1 cellular context compared by ENCODE assay signal in genomic region chr13:27403727-27404385, GRCh38.
TF ChIP-seq lines count a peak whose summit lies in the region.

No MANE protein-coding gene starts in this region.

TF ChIP-seq in HepG2, 621 proteins besides CTCF, POLR2A, EP300 and RAD21 (continued from another document and continues in another):
- TF ChIP-seq CSRNP2 (CRISPR knock-in tag; conservative IDR thresholded peaks at IDR 0.05; ENCODE audit: low read depth) = no peak
- peak; percentile 81 for TF ChIP-seq HNF1A (IDR thresholded peaks at IDR 0.05; ENCODE audit: low read depth)
- TF ChIP-seq HNF1A (CRISPR knock-in tag; IDR thresholded peaks at IDR 0.05; ENCODE audit: borderline replicate concordance) = peak; percentile 79; the same call in 1 of the 2 replicates
- TF ChIP-seq ZBTB1 (CRISPR knock-in tag; IDR thresholded peaks at IDR 0.05; ENCODE audit: borderline replicate concordance) = no peak
- no peak for TF ChIP-seq AFF4 (CRISPR knock-in tag; IDR thresholded peaks at IDR 0.05)
- no peak for TF ChIP-seq POGZ (CRISPR knock-in tag; IDR thresholded peaks at IDR 0.05)
- TF ChIP-seq DBP (CRISPR knock-in tag; IDR thresholded peaks at IDR 0.05; ENCODE audit: not compliant biosample characterization) = no peak
- 0 out of 2 replicates have a peak, but pooled peaks have one; percentile 57 for TF ChIP-seq IRF1 (CRISPR knock-in tag; IDR thresholded peaks at IDR 0.05; ENCODE audit: low read depth)
- TF ChIP-seq ZNF552 (CRISPR knock-in tag; IDR thresholded peaks at IDR 0.05; ENCODE audit: borderline replicate concordance) = no peak
- no peak for TF ChIP-seq ZNF784 (CRISPR knock-in tag; IDR thresholded peaks at IDR 0.05; ENCODE audit: borderline replicate concordance)
- TF ChIP-seq NR3C1 (CRISPR knock-in tag; IDR thresholded peaks at IDR 0.05) = no peak
- TF ChIP-seq RFXAP (CRISPR knock-in tag; IDR thresholded peaks at IDR 0.05; ENCODE audit: borderline replicate concordance) = no peak
- no peak; the same call in 1 of the 2 replicates for TF ChIP-seq ZNF101 (CRISPR knock-in tag; IDR thresholded peaks at IDR 0.05; ENCODE audit: borderline replicate concordance, low read depth)
- TF ChIP-seq MXD4 (CRISPR knock-in tag; IDR thresholded peaks at IDR 0.05) = no peak
- TF ChIP-seq LCORL (IDR thresholded peaks at IDR 0.05) = no peak
- TF ChIP-seq LCORL (CRISPR knock-in tag; IDR thresholded peaks at IDR 0.05) = peak; percentile 72
- TF ChIP-seq SCMH1 (CRISPR knock-in tag; IDR thresholded peaks at IDR 0.05; ENCODE audit: borderline replicate concordance) = no peak
- no peak; the same call in 1 of the 2 replicates for TF ChIP-seq ZMYM3 (CRISPR knock-in tag; IDR thresholded peaks at IDR 0.05)
- no peak for TF ChIP-seq PREB (CRISPR knock-in tag; IDR thresholded peaks at IDR 0.05)
- TF ChIP-seq SALL1 (CRISPR knock-in tag; IDR thresholded peaks at IDR 0.05) = peak; percentile 72
- TF ChIP-seq MATR3 (CRISPR knock-in tag; IDR thresholded peaks at IDR 0.05) = no peak
- TF ChIP-seq IRF2 (CRISPR knock-in tag; IDR thresholded peaks at IDR 0.05) = peak; percentile 11; the same call in 1 of the 2 replicates
- no peak for TF ChIP-seq ZNF878 (CRISPR knock-in tag; IDR thresholded peaks at IDR 0.05)
- no peak for TF ChIP-seq ZNF614 (CRISPR knock-in tag; IDR thresholded peaks at IDR 0.05; ENCODE audit: borderline replicate concordance)
- TF ChIP-seq NPAS2 (CRISPR knock-in tag; IDR thresholded peaks at IDR 0.05; ENCODE audit: borderline replicate concordance) = no peak
- TF ChIP-seq ZNF234 (CRISPR knock-in tag; conservative IDR thresholded peaks at IDR 0.05) = 0 out of 2 replicates have a peak, but pooled peaks have one; percentile 36
- TF ChIP-seq ZNF350 (CRISPR knock-in tag; IDR thresholded peaks at IDR 0.05; ENCODE audit: borderline replicate concordance, low read depth) = peak; percentile 20; the same call in 1 of the 2 replicates
- TF ChIP-seq KDM1A (CRISPR knock-in tag; IDR thresholded peaks at IDR 0.05) = no peak
- no peak for TF ChIP-seq ZNF414 (CRISPR knock-in tag; IDR thresholded peaks at IDR 0.05)
- TF ChIP-seq SYNCRIP (IDR thresholded peaks at IDR 0.05; ENCODE audit: insufficient read depth, low read depth, low read length) = no peak
- TF ChIP-seq ZNF383 (CRISPR knock-in tag; IDR thresholded peaks at IDR 0.05; ENCODE audit: borderline replicate concordance) = no peak
- no peak for TF ChIP-seq ZSCAN12 (CRISPR knock-in tag; IDR thresholded peaks at IDR 0.05)
- no peak for TF ChIP-seq CREB3 (CRISPR knock-in tag; IDR thresholded peaks at IDR 0.05)
- TF ChIP-seq AHR (CRISPR knock-in tag; IDR thresholded peaks at IDR 0.05) = no peak
- no peak for TF ChIP-seq BRF2 (CRISPR knock-in tag; IDR thresholded peaks at IDR 0.05)
- no peak for TF ChIP-seq ZFP1 (CRISPR knock-in tag; IDR thresholded peaks at IDR 0.05)
- TF ChIP-seq ZNF225 (CRISPR knock-in tag; IDR thresholded peaks at IDR 0.05) = 0 out of 2 replicates have a peak, but pooled peaks have one; percentile 8
- TF ChIP-seq BCL3 (CRISPR knock-in tag; IDR thresholded peaks at IDR 0.05) = no peak
- TF ChIP-seq RBM39 (IDR thresholded peaks at IDR 0.05; ENCODE audit: low read depth, low read length, poor library complexity, severe bottlenecking) = no peak
- no peak for TF ChIP-seq HOXA3 (CRISPR knock-in tag; IDR thresholded peaks at IDR 0.05)
- TF ChIP-seq BRD4 (CRISPR knock-in tag; IDR thresholded peaks at IDR 0.05) = no peak; the same call in 1 of the 2 replicates
- no peak for TF ChIP-seq ZNF839 (CRISPR knock-in tag; IDR thresholded peaks at IDR 0.05; ENCODE audit: borderline replicate concordance)
- TF ChIP-seq SPEN (CRISPR knock-in tag; IDR thresholded peaks at IDR 0.05; ENCODE audit: low read depth) = peak; percentile 61
- no peak for TF ChIP-seq SOX13 (IDR thresholded peaks at IDR 0.05)
- TF ChIP-seq SOX13 (CRISPR knock-in tag; conservative IDR thresholded peaks at IDR 0.05 in 1 of 2, IDR thresholded peaks at IDR 0.05 in 1 of 2) = no peak
- TF ChIP-seq HMGA1 (CRISPR knock-in tag; conservative IDR thresholded peaks at IDR 0.05) = no peak
- TF ChIP-seq NFRKB (IDR thresholded peaks at IDR 0.05) = no peak
- TF ChIP-seq AGO1 (IDR thresholded peaks at IDR 0.05; ENCODE audit: low read depth, low read length, poor library complexity, severe bottlenecking) = no peak
- TF ChIP-seq ZNF235 (CRISPR knock-in tag; IDR thresholded peaks at IDR 0.05; ENCODE audit: borderline replicate concordance) = no peak
- TF ChIP-seq MYC (CRISPR knock-in tag; IDR thresholded peaks at IDR 0.05; ENCODE audit: borderline replicate concordance) = peak; percentile 73; the same call in 1 of the 2 replicates
- TF ChIP-seq TAF1 (CRISPR knock-in tag; IDR thresholded peaks at IDR 0.05) = peak; percentile 32; the same call in 1 of the 2 replicates
- TF ChIP-seq ZNF737 (CRISPR knock-in tag; IDR thresholded peaks at IDR 0.05; ENCODE audit: borderline replicate concordance) = no peak
- TF ChIP-seq PCBP1 (IDR thresholded peaks at IDR 0.05; ENCODE audit: borderline replicate concordance, low read depth, low read length) = no peak
